21 cellular contexts compared by ENCODE assay signal in genomic region chr2:9126540-9126939, GRCh38.
DNase-seq lines count a peak whose midpoint lies in the region; ATAC-seq, FAIRE-seq and TF ChIP-seq lines count a peak whose summit lies in the region.
"Had no signal": no experiment of that assay in that cellular context is flagged by ENCODE, and none has a peak within 500 bp of the region (broad histone marks: within the 10 kb centered on the region; RNA-seq: fewer than 3 reads in every experiment).

No MANE protein-coding gene starts in this region.

- no peak overlapping the region for H2AK5ac ChIP-seq in neuronal stem cell (ENCODE audit: low read depth, low read length)

- H3K18ac ChIP-seq in neuronal stem cell (ENCODE audit: low read length), result no peak overlapping the region

- H3K9ac ChIP-seq in HepG2 (ENCODE audit: insufficient read depth, low read depth, low read length) (no peak overlapping the region), K562 (ENCODE audit: insufficient read depth in 1 of 2, low read depth in 2 of 2, low read length in 2 of 2) (no peak overlapping the region), kidney (ENCODE audit: low read length in 2 of 2) (no peak overlapping the region), neuronal stem cell (ENCODE audit: low read depth, low read length, poor library complexity) (no peak overlapping the region)
- H3K9ac ChIP-seq: GM23248 had no signal

- no peak for TF ChIP-seq EP300 in HepG2 (IDR thresholded peaks at IDR 0.05; ENCODE audit: low read depth in 2 of 2, low read length in 2 of 2)
- no peak for TF ChIP-seq EP300 in HepG2 (CRISPR knock-in tag; IDR thresholded peaks at IDR 0.05; ENCODE audit: borderline replicate concordance)
- no peak for TF ChIP-seq EP300 in K562 (IDR thresholded peaks at IDR 0.05; ENCODE audit: low read length)

- H3K4me3 ChIP-seq in HepG2 (replicated peaks in 1 of 3; ENCODE audit: insufficient read depth in 1 of 3, low read depth in 2 of 3, low read length in 3 of 3) (no peak overlapping the region), right lobe of liver (no peak overlapping the region), K562 (no peak overlapping the region), kidney (ENCODE audit: low read length in 2 of 2) (no peak overlapping the region), spleen (no peak overlapping the region), neuronal stem cell (ENCODE audit: low read length in 2 of 2) (no peak overlapping the region)
- H3K4me3 ChIP-seq: GM23248 had no signal

- H3K27me3 ChIP-seq in HepG2 (ENCODE audit: control insufficient read depth in 1 of 2, insufficient read depth in 2 of 2, low read length in 2 of 2) (peaks cover 1 to 10% of the 10 kb centered on the region in 2 experiments; a peak in 1 of 5 replicates), right lobe of liver (no peaks in the 10 kb centered on the region), K562 (ENCODE audit: control insufficient read depth in 2 of 2, insufficient read depth in 2 of 2, low read length in 2 of 2) (no peaks in the 10 kb centered on the region), spleen (replicated peaks in 1 of 7) (peaks cover 0 to 24% (median 0%) of the 10 kb centered on the region in 7 donors), neuronal stem cell (ENCODE audit: control insufficient read depth in 3 of 3, insufficient read depth in 3 of 3, low read depth in 1 of 3, low read length in 3 of 3) (peaks cover 0 to 16% (median 0%) of the 10 kb centered on the region in 3 experiments)

- 34% methylated on average over 3 of the region's 3 CpGs for WGBS in HepG2 (ENCODE audit: low lambda C conversion rate)
- WGBS in right lobe of liver (ENCODE audit: insufficient coverage, low coverage, low lambda C conversion rate, missing lambda C conversion rate), result 83% methylated on average over 3 of the region's 3 CpGs
- WGBS in K562 (ENCODE audit: insufficient coverage, low coverage, missing lambda C conversion rate), result 32% methylated on average over 3 of the region's 3 CpGs
- 85 to 98% (median 95%) methylated on average over 3 of the region's 3 CpGs for WGBS in spleen, 5 donors
- no CpG with 5 or more reads among the region's 3 CpGs for WGBS in neuronal stem cell (ENCODE audit: extremely low coverage in 2 of 2, insufficient read length in 2 of 2, insufficient replicate concordance in 1 of 2), 2 donors

- no peak overlapping the region for H4K91ac ChIP-seq in neuronal stem cell (ENCODE audit: low read depth, low read length, poor library complexity)

- no peak overlapping the region for H2BK15ac ChIP-seq in neuronal stem cell (ENCODE audit: low read length)

- H3K36me3 ChIP-seq in HepG2 (replicated peaks in 1 of 2; ENCODE audit: control insufficient read depth in 1 of 2, insufficient read depth in 2 of 2, low read length in 2 of 2), result no peaks in the 10 kb centered on the region
- no peaks in the 10 kb centered on the region for H3K36me3 ChIP-seq in right lobe of liver
- H3K36me3 ChIP-seq in K562 (ENCODE audit: control insufficient read depth, insufficient read depth, low read length), result no peaks in the 10 kb centered on the region
- H3K36me3 ChIP-seq in kidney (ENCODE audit: control insufficient read depth in 1 of 2, insufficient read depth in 2 of 2, low read length in 2 of 2), result no peaks in the 10 kb centered on the region
- no peaks in the 10 kb centered on the region for H3K36me3 ChIP-seq in spleen
- H3K36me3 ChIP-seq in neuronal stem cell (replicated peaks in 1 of 2; ENCODE audit: control insufficient read depth in 2 of 2, insufficient read depth in 2 of 2, low read length in 2 of 2), result no peaks in the 10 kb centered on the region

- no peak overlapping the region for H3K14ac ChIP-seq in neuronal stem cell (ENCODE audit: low read length)

- H3K4me2 ChIP-seq in HepG2 (ENCODE audit: low read depth, low read length) (no peak overlapping the region), K562 (ENCODE audit: insufficient read depth, low read length) (no peak overlapping the region), neuronal stem cell (ENCODE audit: insufficient read depth, low read length, poor library complexity, severe bottlenecking) (no peak overlapping the region)

- TF ChIP-seq POLR2A in HepG2 (IDR thresholded peaks at IDR 0.05; ENCODE audit: insufficient read depth in 1 of 2, low read depth in 2 of 2, low read length in 2 of 2) (no peak), right lobe of liver (IDR thresholded peaks at IDR 0.05) (no peak), K562 (conservative IDR thresholded peaks at IDR 0.05) (no peak), spleen (IDR thresholded peaks at IDR 0.05) (no peak)

- H3K79me1 ChIP-seq in neuronal stem cell (ENCODE audit: low read depth, low read length), result peaks cover 2% of the 10 kb centered on the region

- H3K4me1 ChIP-seq in HepG2 (ENCODE audit: insufficient read depth, low read length) (no peaks in the 10 kb centered on the region), right lobe of liver (no peaks in the 10 kb centered on the region), K562 (replicated peaks in 1 of 2; ENCODE audit: control insufficient read depth in 2 of 2, insufficient read depth in 2 of 2, low read length in 2 of 2) (no peaks in the 10 kb centered on the region), kidney (ENCODE audit: control insufficient read depth in 1 of 2, insufficient read depth in 1 of 2, low read depth in 1 of 2, low read length in 2 of 2) (no peaks in the 10 kb centered on the region), spleen (no peaks in the 10 kb centered on the region), neuronal stem cell (ENCODE audit: control insufficient read depth in 2 of 2, insufficient read depth in 1 of 2, low read depth in 1 of 2, low read length in 2 of 2) (peaks cover 2 to 6% of the 10 kb centered on the region in 2 donors)
- H3K4me1 ChIP-seq: Caco-2 had no signal

- H3K4ac ChIP-seq in neuronal stem cell (ENCODE audit: low read length), result no peak overlapping the region

- no peaks in the 10 kb centered on the region for H3K9me3 ChIP-seq in HepG2 (ENCODE audit: low read length)
- H3K9me3 ChIP-seq in right lobe of liver, result no peaks in the 10 kb centered on the region
- 0 out of 2 replicates have a peak, but pooled peaks cover 2% of the 10 kb centered on the region for H3K9me3 ChIP-seq in K562 (replicated peaks; ENCODE audit: control insufficient read depth, insufficient read depth, low read depth, low read length)
- H3K9me3 ChIP-seq in kidney (ENCODE audit: control insufficient read depth in 1 of 2, low read length in 2 of 2), result no peaks in the 10 kb centered on the region
- H3K9me3 ChIP-seq in spleen, result peaks cover 0 to 9% (median 3%) of the 10 kb centered on the region in 8 donors
- peaks cover 6 to 10% of the 10 kb centered on the region in 2 donors for H3K9me3 ChIP-seq in neuronal stem cell (replicated peaks in 1 of 2; ENCODE audit: control insufficient read depth in 2 of 2, insufficient read depth in 1 of 2, low read depth in 1 of 2, low read length in 2 of 2)
- H3K9me3 ChIP-seq: Caco-2 had no signal

- in situ Hi-C loops in HepG2 (cut with HindIII; ENCODE audit: extremely low pct_ligation_motif_present, low pct_unique_long_range_greater_than_20kb), result no loop called here
- in situ Hi-C loops in K562 (cut with MboI), result no loop called here

- POLR2A ChIA-PET in HepG2 (lab: Yijun Ruan, JAX), result no interaction called here
- POLR2A ChIA-PET in K562 (lab: Yijun Ruan, JAX), result no interaction called here

- H4K8ac ChIP-seq in neuronal stem cell (ENCODE audit: low read depth, low read length), result no peak overlapping the region

- DNase-seq in HepG2 (ENCODE audit: low spot score) (no peak), right lobe of liver (no peak), K562 (ENCODE audit: extremely low read depth in 1 of 4, low spot score in 3 of 4) (no peak), kidney (peak; percentile 45), spleen (peak; percentile 22), neuronal stem cell (ENCODE audit: low spot score) (no peak), NCI-H774 (lab: John Stamatoyannopoulos, UW) (no peak)
- DNase-seq: 8988T; C1 segment of cervical spinal cord; Caco-2; CD4-positive, CD25-positive, alpha-beta regulatory T cell; CD8-positive, alpha-beta T cell; DMS153; DND-41; GM23248; H9; HFFc6 had no signal

- H3K79me2 ChIP-seq in HepG2 (ENCODE audit: insufficient read depth, low read length), result no peaks in the 10 kb centered on the region
- H3K79me2 ChIP-seq in K562 (ENCODE audit: control insufficient read depth, insufficient read depth, low read length), result no peaks in the 10 kb centered on the region

- H3K27ac ChIP-seq in HepG2 (ENCODE audit: extremely low read length, insufficient read depth, low read length) (no peak overlapping the region), right lobe of liver (no peak overlapping the region), K562 (ENCODE audit: extremely low read depth, low read depth, low read length) (no peak overlapping the region), kidney (ENCODE audit: low read depth in 2 of 2, low read length in 2 of 2) (no peak overlapping the region), spleen (no peak overlapping the region), neuronal stem cell (replicated peaks; ENCODE audit: low read length) (no peak overlapping the region)
- H3K27ac ChIP-seq: GM23248 had no signal

- BruUV-seq in HepG2 (replicated peaks; lab: Mats Ljungman, UMichigan) (no TSS peak), K562 (replicated peaks; lab: Mats Ljungman, UMichigan) (no TSS peak)

- H2BK120ac ChIP-seq in neuronal stem cell (ENCODE audit: low read depth, low read length), result no peak overlapping the region

- H2AFZ ChIP-seq in HepG2 (ENCODE audit: low read length), result no peak overlapping the region
- H2AFZ ChIP-seq in K562 (ENCODE audit: low read depth, low read length), result no peak overlapping the region
- no peak overlapping the region for H2AFZ ChIP-seq in neuronal stem cell (ENCODE audit: low read length)
- H2AFZ ChIP-seq: GM23248 had no signal

- ATAC-seq in HepG2 (no peak), right lobe of liver (no peak), K562 (no peak), HG02642 (IDR thresholded peaks at IDR 0.05; ENCODE audit: poor library complexity, unreplicated experiment) (no peak)
- ATAC-seq: CD8-positive, alpha-beta T cell; HCT116 had no signal

- no peak for FAIRE-seq in HepG2 (lab: Jason Lieb, UNC)
- FAIRE-seq in K562 (lab: Jason Lieb, UNC), result no peak
- FAIRE-seq in kidney (lab: Jason Lieb, UNC), result no peak
- FAIRE-seq: G401.6, GM19239 had no signal

- H3K9me1 ChIP-seq in K562 (ENCODE audit: control insufficient read depth, insufficient read depth, low read length), result no peaks in the 10 kb centered on the region

- CTCF ChIA-PET in HepG2 (lab: Yijun Ruan, JAX; ENCODE audit: low intra/inter-chr PET ratio, low total read pairs) (no interaction called here), K562 (lab: Yijun Ruan, JAX; ENCODE audit: low intra/inter-chr PET ratio) (no interaction called here)

- TF ChIP-seq RAD21 in HepG2 (CRISPR knock-in tag; IDR thresholded peaks at IDR 0.05) (no peak), K562 (CRISPR knock-in tag; conservative IDR thresholded peaks at IDR 0.05 in 1 of 2, IDR thresholded peaks at IDR 0.05 in 1 of 2) (no peak)

- no peak overlapping the region for H2BK12ac ChIP-seq in neuronal stem cell (ENCODE audit: low read length)

- no peak overlapping the region for H2BK5ac ChIP-seq in neuronal stem cell (ENCODE audit: low read length)

- H3K23ac ChIP-seq in neuronal stem cell (ENCODE audit: low read depth, low read length, poor library complexity), result no peak overlapping the region

- H4K20me1 ChIP-seq in HepG2 (ENCODE audit: insufficient read depth, low read length) (no peaks in the 10 kb centered on the region), K562 (replicated peaks; ENCODE audit: control insufficient read depth, insufficient read depth, low read length) (no peaks in the 10 kb centered on the region)

- TF ChIP-seq CTCF in HepG2 (CRISPR knock-in tag; IDR thresholded peaks at IDR 0.05) (no peak), right lobe of liver (IDR thresholded peaks at IDR 0.05) (no peak), K562 (IDR thresholded peaks at IDR 0.05 in 2 of 3, conservative IDR thresholded peaks at IDR 0.05 in 1 of 3; ENCODE audit: insufficient read depth in 2 of 3, low read depth in 1 of 3, low read length in 3 of 3) (no peak), kidney (IDR thresholded peaks at IDR 0.05; ENCODE audit: borderline replicate concordance, extremely low read depth, insufficient read depth) (no peak), spleen (IDR thresholded peaks at IDR 0.05 in 8 of 11, conservative IDR thresholded peaks at IDR 0.05 in 3 of 11) (no peak)

- intact Hi-C loops in HepG2 (cut with micrococcal nuclease; ENCODE audit: unreplicated experiment) (no loop called here), right lobe of liver (cut with DNase I) (no loop called here), K562 (cut with micrococcal nuclease) (no loop called here), kidney (cut with DNase I) (no loop called here), spleen (cut with DNase I; ENCODE audit: low total_unique reads) (no loop called here)

Comparison
In these comparisons a context has a peak if more than half of its experiments do, and no peak if none do; other contexts are left out.
1. DNase-seq: peak in kidney (single experiment) and spleen (single experiment); none in HepG2 (single experiment), right lobe of liver (0 of 3), K562 (0 of 4), neuronal stem cell (single experiment) and NCI-H774 (single experiment).
2. Of the 241 proteins assayed by ChIP-seq in both HepG2 and K562: peak only in HepG2: MAFF and MAFK; only in K562: MAFG and NFE2; in both: none; in neither: 236; mixed calls (peak in some experiments, not most) for 1.